Comparison of ENCODE assay signal across 21 cellular contexts in genomic region chr20:61628480-61628879, GRCh38.
"Had no signal": no experiment of that assay in that cellular context is flagged by ENCODE, and none has a peak within 500 bp of the region (broad histone marks: within the 10 kb centered on the region; RNA-seq: fewer than 3 reads in every experiment).

No MANE protein-coding gene starts in this region.

- H3K79me2 ChIP-seq: parathyroid adenoma had no signal

- H2AFZ ChIP-seq: parathyroid adenoma had no signal

- H3K4me1 ChIP-seq: colonic mucosa, left lung, parathyroid adenoma, right lobe of liver, uterus had no signal

- H3K27ac ChIP-seq: brain microvascular endothelial cell, colonic mucosa, left lung, parathyroid adenoma, right lobe of liver, testis, uterus, VCaP had no signal

- H3K9me3 ChIP-seq: colonic mucosa, right lobe of liver, testis, uterus had no signal

- H3K4me3 ChIP-seq: colonic mucosa, left lung, right lobe of liver, smooth muscle cell, testis, uterus had no signal

- H3K4me2 ChIP-seq: smooth muscle cell had no signal

- H3K36me3 ChIP-seq: brain microvascular endothelial cell, colonic mucosa, left lung, right lobe of liver, uterus had no signal

- H3K27me3 ChIP-seq: brain microvascular endothelial cell, colonic mucosa, dorsolateral prefrontal cortex, right lobe of liver, testis, uterus had no signal

- DNase-seq: activated CD4-positive, alpha-beta T cell treated with anti-CD3 and anti-CD28 coated beads, Interleukin-2, amount 10 ng/mL, durations not matched to agents 7 days and 5 days; activated CD8-positive, alpha-beta T cell treated with anti-CD3 and anti-CD28 coated beads, Interleukin-2, amount 10 ng/mL, durations not matched to agents 7 days and 5 days; brain microvascular endothelial cell; colonic mucosa; effector memory CD8-positive, alpha-beta T cell; foreskin melanocyte; left lung; stimulated activated CD4-positive, alpha-beta T cell treated with anti-CD3 and anti-CD28 coated beads, Interleukin-15, amount 100 ng/mL, for 24 hours; stimulated activated naive B cell treated with anti-CD40 and anti-IgM and Interleukin-4, amounts not matched to agents 10 μg/mL and 1 μg/mL and 100 μg/mL, for 72 hours; trophoblast cell; uterus had no signal

- FAIRE-seq: endothelial cell of umbilical vein had no signal

- H3K9ac ChIP-seq: parathyroid adenoma had no signal

- ATAC-seq: activated CD4-positive, CD25-positive, alpha-beta regulatory T cell treated with anti-CD3 and anti-CD28 coated beads, Interleukin-2, amount 50 U/mL, for 24 hours; activated CD8-positive, alpha-beta T cell treated with anti-CD3 and anti-CD28 coated beads, Interleukin-2, amount 10 ng/mL, durations not matched to agents 7 days and 5 days; activated naive CD4-positive, alpha-beta T cell treated with anti-CD3 and anti-CD28 coated beads, Interleukin-2, amount 50 U/mL, for 72 hours; effector memory CD8-positive, alpha-beta T cell; left lung; natural killer cell treated with Interleukin-12 subunit alpha and Interleukin-12 subunit beta and Interleukin-15 and Interleukin-18, amount 100 ng/mL, for 72 hours; right lobe of liver; stimulated activated naive B cell treated with anti-CD40 and anti-IgM and Interleukin-4, amounts not matched to agents 10 μg/mL and 1 μg/mL and 100 μg/mL, for 72 hours had no signal
